In genomic region chrX:53379008-53379710, GRCh38 we compare ENCODE assay signal across 21 cellular contexts. TPM values are rescaled to one million over a fixed set of nuclear protein-coding genes. Genes with fewer than 3 reads are reported as not detected.
DNase-seq lines count a peak whose midpoint lies in the region; ATAC-seq, FAIRE-seq and TF ChIP-seq lines count a peak whose summit lies in the region.
"Had no signal": no experiment of that assay in that cellular context is flagged by ENCODE, and none has a peak within 500 bp of the region (broad histone marks: within the 10 kb centered on the region; RNA-seq: fewer than 3 reads in every experiment).

No MANE protein-coding gene starts in this region.

- CTCF ChIA-PET in A549 (lab: Yijun Ruan, JAX) (interaction anchor here (0.6 to 1.8 kb wide), 4 partner anchors 62 to 103 kb away, joined by 3 to 6 read pairs (median 4); no protein-coding TSS in a partner anchor), K562 (lab: Yijun Ruan, JAX; ENCODE audit: low intra/inter-chr PET ratio) (no interaction called here)

- H3K9ac ChIP-seq in K562 (ENCODE audit: insufficient read depth in 1 of 2, low read depth in 2 of 2, low read length in 2 of 2) = no peak overlapping the region

- H3K9me1 ChIP-seq in K562 (ENCODE audit: control insufficient read depth, insufficient read depth, low read length) = peaks cover 2% of the 10 kb centered on the region

- no peak for DNase-seq in activated T-cell treated with anti-CD3 and anti-CD28 coated beads, Interleukin-2, amount 50 U/mL, for 72 hours
- no peak for DNase-seq in activated T-cell treated with anti-CD3 and anti-CD28 coated beads, Interleukin-2, amount 50 U/mL, for 1 hour
- DNase-seq in A549 (ENCODE audit: low read depth in 1 of 2, low spot score in 1 of 2) (no peak), K562 (ENCODE audit: extremely low read depth in 1 of 4, low spot score in 3 of 4) (no peak), nephron progenitor cell (no peak), NCI-H1417 (lab: John Stamatoyannopoulos, UW) (no peak), NCI-H2081 treated with DMSO at 0.1 percent for 48 hours (lab: John Stamatoyannopoulos, UW) (no peak), D341Med (ENCODE audit: low spot score) (no peak)
- DNase-seq: 8988T; BE2C; C1 segment of cervical spinal cord; Caco-2; CD4-positive, CD25-positive, alpha-beta regulatory T cell; DMS153; DMS79; GDM1; HCEC 1CT had no signal

- POLR2A ChIA-PET in A549 (lab: Yijun Ruan, JAX) (no interaction called here), K562 (lab: Yijun Ruan, JAX) (interaction anchor here (0.5 to 1.4 kb wide), 5 partner anchors 8 to 58 kb away, joined by 3 to 4 read pairs (median 3); no protein-coding TSS in a partner anchor)

- H3K36me3 ChIP-seq in K562 (ENCODE audit: control insufficient read depth, insufficient read depth, low read length) = peaks cover 78% of the 10 kb centered on the region

- no peaks in the 10 kb centered on the region for H4K20me1 ChIP-seq in K562 (replicated peaks; ENCODE audit: control insufficient read depth, insufficient read depth, low read length)

- BruUV-seq in K562 (replicated peaks; lab: Mats Ljungman, UMichigan) = TSS peak; percentile 67

- no peaks in the 10 kb centered on the region for H3K4me1 Mint-ChIP-seq in activated T-cell treated with anti-CD3 and anti-CD28 coated beads, Interleukin-2, amount 50 U/mL, for 72 hours (ENCODE audit: low read depth)
- H3K4me1 Mint-ChIP-seq in nephron progenitor cell = peaks cover 19% of the 10 kb centered on the region
- H3K4me1 Mint-ChIP-seq: GM23338 had no signal

- no peak overlapping the region for H3K4me2 ChIP-seq in A549
- H3K4me2 ChIP-seq in K562 (ENCODE audit: insufficient read depth, low read length) = no peak overlapping the region
- H3K4me2 ChIP-seq: GM23338 had no signal

- intact Hi-C loops in K562 (cut with micrococcal nuclease) = no loop called here

- TF ChIP-seq RAD21 in A549 (conservative IDR thresholded peaks at IDR 0.05 in 1 of 2, IDR thresholded peaks at IDR 0.05 in 1 of 2) = no peak
- no peak for TF ChIP-seq RAD21 in K562 (CRISPR knock-in tag; conservative IDR thresholded peaks at IDR 0.05 in 1 of 2, IDR thresholded peaks at IDR 0.05 in 1 of 2)

- ATAC-seq in activated T-cell treated with anti-CD3 and anti-CD28 coated beads, Interleukin-2, amount 50 U/mL, for 72 hours (replicated peaks in 1 of 2) = peak; percentile 46 to 76
- ATAC-seq in A549 = no peak
- ATAC-seq in K562 = no peak
- ATAC-seq: GM23338 had no signal

- in situ Hi-C loops in K562 (cut with MboI) = no loop called here

- TF ChIP-seq POLR2A in A549 (IDR thresholded peaks at IDR 0.05; ENCODE audit: low read length) (no peak), K562 (conservative IDR thresholded peaks at IDR 0.05) (no peak)

- H3K9me3 ChIP-seq in A549 = no peaks in the 10 kb centered on the region
- H3K9me3 ChIP-seq in K562 (replicated peaks; ENCODE audit: control insufficient read depth, insufficient read depth, low read depth, low read length) = no peaks in the 10 kb centered on the region
- H3K9me3 ChIP-seq: BE2C, Caco-2 had no signal

- H3K4me3 Mint-ChIP-seq in activated T-cell treated with anti-CD3 and anti-CD28 coated beads, Interleukin-2, amount 50 U/mL, for 72 hours = no peak overlapping the region
- H3K4me3 Mint-ChIP-seq in nephron progenitor cell = no peak overlapping the region
- H3K4me3 Mint-ChIP-seq: CD4-positive, CD25-positive, alpha-beta regulatory T cell; GM23338 had no signal

- H3K27me3 ChIP-seq in K562 (ENCODE audit: control insufficient read depth in 2 of 2, insufficient read depth in 2 of 2, low read length in 2 of 2) = no peaks in the 10 kb centered on the region
- H3K27me3 ChIP-seq: BE2C had no signal

- H3K4me1 ChIP-seq in A549 = 0 out of 3 replicates have a peak, but pooled peaks cover 5% of the 10 kb centered on the region
- H3K4me1 ChIP-seq in K562 (replicated peaks in 1 of 2; ENCODE audit: control insufficient read depth in 2 of 2, insufficient read depth in 2 of 2, low read length in 2 of 2) = peaks cover 9 to 20% of the 10 kb centered on the region in 2 experiments
- H3K4me1 ChIP-seq: Caco-2 had no signal

- H3K36me3 Mint-ChIP-seq in activated T-cell treated with anti-CD3 and anti-CD28 coated beads, Interleukin-2, amount 50 U/mL, for 72 hours (ENCODE audit: insufficient read depth in 2 of 2) = peaks cover 0 to 24% of the 10 kb centered on the region in 2 donors
- H3K36me3 Mint-ChIP-seq in nephron progenitor cell (ENCODE audit: low read depth) = peaks cover 48% of the 10 kb centered on the region

- H3K27ac ChIP-seq in A549 (no peak overlapping the region), K562 (ENCODE audit: extremely low read depth, low read depth, low read length) (no peak overlapping the region)

- 96% methylated on average over 3 of the region's 3 CpGs for WGBS in A549 (ENCODE audit: missing lambda C conversion rate)
- WGBS in K562 (ENCODE audit: insufficient coverage, low coverage, missing lambda C conversion rate) = 100% methylated on average over 3 of the region's 3 CpGs

- no peak overlapping the region for H3K27ac Mint-ChIP-seq in activated T-cell treated with anti-CD3 and anti-CD28 coated beads, Interleukin-2, amount 50 U/mL, for 72 hours
- peak overlapping the region; percentile 30 for H3K27ac Mint-ChIP-seq in nephron progenitor cell
- H3K27ac Mint-ChIP-seq: CD4-positive, CD25-positive, alpha-beta regulatory T cell; GM23338 had no signal

- no peaks in the 10 kb centered on the region for H3K79me2 ChIP-seq in K562 (ENCODE audit: control insufficient read depth, insufficient read depth, low read length)

- FAIRE-seq in A549 (lab: Jason Lieb, UNC) (peak; percentile 91), K562 (lab: Jason Lieb, UNC) (no peak)
- FAIRE-seq: GM12892, GM18507, H54 had no signal

- H3K9me3 Mint-ChIP-seq in activated T-cell treated with anti-CD3 and anti-CD28 coated beads, Interleukin-2, amount 50 U/mL, for 72 hours = no peaks in the 10 kb centered on the region
- peaks cover 43% of the 10 kb centered on the region for H3K9me3 Mint-ChIP-seq in nephron progenitor cell
- H3K9me3 Mint-ChIP-seq: GM23338 had no signal

- TF ChIP-seq EP300 in A549 (IDR thresholded peaks at IDR 0.05) = no peak
- TF ChIP-seq EP300 in K562 (IDR thresholded peaks at IDR 0.05; ENCODE audit: low read length) = no peak

- no peak for TF ChIP-seq CTCF in A549 (IDR thresholded peaks at IDR 0.05)
- TF ChIP-seq CTCF in K562 (IDR thresholded peaks at IDR 0.05 in 2 of 3, conservative IDR thresholded peaks at IDR 0.05 in 1 of 3; ENCODE audit: insufficient read depth in 2 of 3, low read depth in 1 of 3, low read length in 3 of 3) = no peak
- TF ChIP-seq CTCF in nephron progenitor cell (IDR thresholded peaks at IDR 0.05) = no peak

- H2AFZ ChIP-seq in K562 (ENCODE audit: low read depth, low read length) = no peak overlapping the region
- H2AFZ ChIP-seq: GM23338 had no signal

- H3K4me3 ChIP-seq in A549 = no peak overlapping the region
- H3K4me3 ChIP-seq in K562 = no peak overlapping the region
- H3K4me3 ChIP-seq: GM23338 had no signal

- no peaks in the 10 kb centered on the region for H3K27me3 Mint-ChIP-seq in activated T-cell treated with anti-CD3 and anti-CD28 coated beads, Interleukin-2, amount 50 U/mL, for 72 hours (ENCODE audit: low read depth)
- H3K27me3 Mint-ChIP-seq in nephron progenitor cell (ENCODE audit: low read depth, poor library complexity) = no peaks in the 10 kb centered on the region
- H3K27me3 Mint-ChIP-seq: CD4-positive, CD25-positive, alpha-beta regulatory T cell had no signal

RNA-seq across cellular contexts. Expression of gene SMC1A, which starts 43.3 kb away (rescaled TPM):
- total RNA-seq in activated T-cell treated with anti-CD3 and anti-CD28 coated beads, Interleukin-2, amount 50 U/mL, for 72 hours = 100 to 1,000 TPM; 104 to 188 TPM
- polyA plus RNA-seq in A549 (2011; rRNA removed) (85.4 and 100 TPM in 2 replicates), A549 (2017; fragmentation: RNase III; extraction: RNeasy Plus Mini Kit Qiagen cat#74134 plus additional on column Dnase treatment) (72.1 to 79.4 TPM (median 76.7 TPM) in 3 replicates), K562 (2011; rRNA removed) (61.3 and 71.2 TPM in 2 replicates), K562 (2014; fragmentation: Illumina TruSeq; extraction: Trizol) (125 and 126 TPM in 2 replicates), K562 (2014; fragmentation: Nextera tagmentation; extraction: Ambion mirVana) (10 to 100 TPM; 28.5 to 43.6 TPM), K562 (2014; rRNA removed) (80.6 and 82.8 TPM in 2 replicates)
- polyA plus RNA-seq in A549 (2012; cell fraction: cytosol; rRNA removed) = 46.2 and 48.1 TPM in 2 replicates
- polyA plus RNA-seq in A549 (2012; cell fraction: nucleus; rRNA removed) = 55.1 and 84.6 TPM in 2 replicates
- 76.7 and 87.6 TPM in 2 replicates for polyA minus RNA-seq in A549 (2011; rRNA and poly(A)+ RNA removed)
- 87.6 and 153 TPM in 2 replicates for total RNA-seq in K562 (2011; cell fraction: chromatin; rRNA removed; ENCODE audit: low replicate concordance)
- total RNA-seq in K562 (2011; cell fraction: nucleolus; rRNA removed) = 39.2 and 54.7 TPM in 2 replicates
- 73.0 and 90.5 TPM in 2 replicates for total RNA-seq in K562 (2011; cell fraction: nucleoplasm; rRNA removed)
- total RNA-seq in K562 (2014; rRNA removed) (55.6 and 71.0 TPM in 2 replicates), K562 (2014; rRNA removed; fragmentation: Illumina TruSeq; extraction: Trizol) (72.9 and 93.0 TPM in 2 replicates), K562 (2015; rRNA removed; fragmentation: Illumina TruSeq; extraction: Trizol) (63.8 and 70.1 TPM in 2 replicates), K562 (2021) (110 and 126 TPM in 2 replicates)
- 36.8 and 57.9 TPM in 2 replicates for polyA plus RNA-seq in K562 (2011; cell fraction: cytosol; rRNA removed)
- polyA plus RNA-seq in K562 (2011; cell fraction: nucleus; rRNA removed) = 70.3 and 89.4 TPM in 2 replicates
- 72.7 and 94.5 TPM in 2 replicates for polyA plus RNA-seq in K562 (2012)
- polyA minus RNA-seq in K562 (2011; rRNA and poly(A)+ RNA removed) = 149 and 164 TPM in 2 replicates
- 82.7 and 109 TPM in 2 replicates for polyA minus RNA-seq in K562 (2011; cell fraction: cytosol; rRNA and poly(A)+ RNA removed)
- polyA minus RNA-seq in K562 (2011; cell fraction: nucleus; rRNA and poly(A)+ RNA removed) = 31.1 and 50.1 TPM in 2 replicates

RNA-seq across cellular contexts. Expression of gene RIBC1, which starts 43.5 kb away (rescaled TPM):
- 1 to 10 TPM in 1 of 2 donors, under 1 TPM in 1; 0.46 to 1.8 TPM for total RNA-seq in activated T-cell treated with anti-CD3 and anti-CD28 coated beads, Interleukin-2, amount 50 U/mL, for 72 hours
- polyA plus RNA-seq in A549 (2011; rRNA removed) (0.52 and 0.73 TPM in 2 replicates), A549 (2017; fragmentation: RNase III; extraction: RNeasy Plus Mini Kit Qiagen cat#74134 plus additional on column Dnase treatment) (0.96 to 1.5 TPM (median 1.1 TPM) in 3 replicates), K562 (2011; rRNA removed) (0.15 and 0.17 TPM in 2 replicates), K562 (2014; fragmentation: Illumina TruSeq; extraction: Trizol) (0.48 and 0.50 TPM in 2 replicates), K562 (2014; fragmentation: Nextera tagmentation; extraction: Ambion mirVana) (under 1 TPM; 0.07 to 0.49 TPM), K562 (2014; rRNA removed) (0.23 and 0.51 TPM in 2 replicates)
- 0.24 and 0.29 TPM in 2 replicates for polyA plus RNA-seq in A549 (2012; cell fraction: cytosol; rRNA removed)
- 0.36 and 0.40 TPM in 2 replicates for polyA plus RNA-seq in A549 (2012; cell fraction: nucleus; rRNA removed)
- polyA minus RNA-seq in A549 (2011; rRNA and poly(A)+ RNA removed) = 0.29 and 0.68 TPM in 2 replicates
- total RNA-seq in K562 (2011; cell fraction: chromatin; rRNA removed; ENCODE audit: low replicate concordance) = 0.35 and 0.74 TPM in 2 replicates
- not detected in 2 replicates for total RNA-seq in K562 (2011; cell fraction: nucleolus; rRNA removed)
- total RNA-seq in K562 (2011; cell fraction: nucleoplasm; rRNA removed) = 0.51 and 0.99 TPM in 2 replicates
- total RNA-seq in K562 (2014; rRNA removed) (0.18 and 0.61 TPM in 2 replicates), K562 (2014; rRNA removed; fragmentation: Illumina TruSeq; extraction: Trizol) (0.32 and 0.44 TPM in 2 replicates), K562 (2015; rRNA removed; fragmentation: Illumina TruSeq; extraction: Trizol) (0.38 and 0.47 TPM in 2 replicates), K562 (2021) (0.20 and 0.51 TPM in 2 replicates)
- 0.15 and 0.22 TPM in 2 replicates for polyA plus RNA-seq in K562 (2011; cell fraction: cytosol; rRNA removed)
- polyA plus RNA-seq in K562 (2011; cell fraction: nucleus; rRNA removed) = 0.51 and 1.2 TPM in 2 replicates
- 0.65 and 0.73 TPM in 2 replicates for polyA plus RNA-seq in K562 (2012)
- polyA minus RNA-seq in K562 (2011; rRNA and poly(A)+ RNA removed) = 0.21 and 0.35 TPM in 2 replicates
- polyA minus RNA-seq in K562 (2011; cell fraction: cytosol; rRNA and poly(A)+ RNA removed) = not detected in 2 replicates
- polyA minus RNA-seq in K562 (2011; cell fraction: nucleus; rRNA and poly(A)+ RNA removed) = 0.22 TPM in 1 of 2 replicates, not detected in the other

RNA-seq across cellular contexts. Expression of gene HSD17B10, which starts 55.0 kb away (rescaled TPM):
- 10 to 100 TPM; 68.1 to 90.3 TPM for total RNA-seq in activated T-cell treated with anti-CD3 and anti-CD28 coated beads, Interleukin-2, amount 50 U/mL, for 72 hours
- polyA plus RNA-seq in A549 (2011; rRNA removed) (139 and 155 TPM in 2 replicates), A549 (2017; fragmentation: RNase III; extraction: RNeasy Plus Mini Kit Qiagen cat#74134 plus additional on column Dnase treatment) (147 to 153 TPM (median 149 TPM) in 3 replicates), K562 (2011; rRNA removed) (187 and 209 TPM in 2 replicates), K562 (2014; fragmentation: Illumina TruSeq; extraction: Trizol) (221 and 258 TPM in 2 replicates), K562 (2014; fragmentation: Nextera tagmentation; extraction: Ambion mirVana) (10 to 100 TPM; 45.3 to 67.9 TPM), K562 (2014; rRNA removed) (186 and 219 TPM in 2 replicates)
- polyA plus RNA-seq in A549 (2012; cell fraction: cytosol; rRNA removed) = 268 and 301 TPM in 2 replicates
- polyA plus RNA-seq in A549 (2012; cell fraction: nucleus; rRNA removed) = 255 and 270 TPM in 2 replicates
- 81.2 and 115 TPM in 2 replicates for polyA minus RNA-seq in A549 (2011; rRNA and poly(A)+ RNA removed)
- total RNA-seq in K562 (2011; cell fraction: chromatin; rRNA removed; ENCODE audit: low replicate concordance) = 12.0 and 30.8 TPM in 2 replicates
- 46.3 and 49.7 TPM in 2 replicates for total RNA-seq in K562 (2011; cell fraction: nucleolus; rRNA removed)
- total RNA-seq in K562 (2011; cell fraction: nucleoplasm; rRNA removed) = 35.0 and 39.5 TPM in 2 replicates
- total RNA-seq in K562 (2014; rRNA removed) (197 and 227 TPM in 2 replicates), K562 (2014; rRNA removed; fragmentation: Illumina TruSeq; extraction: Trizol) (105 and 146 TPM in 2 replicates), K562 (2015; rRNA removed; fragmentation: Illumina TruSeq; extraction: Trizol) (169 and 171 TPM in 2 replicates), K562 (2021) (202 and 205 TPM in 2 replicates)
- polyA plus RNA-seq in K562 (2011; cell fraction: cytosol; rRNA removed) = 264 and 402 TPM in 2 replicates
- polyA plus RNA-seq in K562 (2011; cell fraction: nucleus; rRNA removed) = 82.9 and 102 TPM in 2 replicates
- polyA plus RNA-seq in K562 (2012) = 157 and 231 TPM in 2 replicates
- 128 and 192 TPM in 2 replicates for polyA minus RNA-seq in K562 (2011; rRNA and poly(A)+ RNA removed)
- polyA minus RNA-seq in K562 (2011; cell fraction: cytosol; rRNA and poly(A)+ RNA removed) = 66.0 and 75.1 TPM in 2 replicates
- polyA minus RNA-seq in K562 (2011; cell fraction: nucleus; rRNA and poly(A)+ RNA removed) = 12.8 and 15.1 TPM in 2 replicates

Comparison
In these comparisons a context has a peak if more than half of its experiments do, and no peak if none do; other contexts are left out.
1. ATAC-seq: peak in activated T-cell treated with anti-CD3 and anti-CD28 coated beads, Interleukin-2, amount 50 U/mL, for 72 hours (2 of 2); none in A549 (0 of 2) and K562 (single experiment).